9 cellular contexts compared by ENCODE assay signal in the genomic region with DNA sequence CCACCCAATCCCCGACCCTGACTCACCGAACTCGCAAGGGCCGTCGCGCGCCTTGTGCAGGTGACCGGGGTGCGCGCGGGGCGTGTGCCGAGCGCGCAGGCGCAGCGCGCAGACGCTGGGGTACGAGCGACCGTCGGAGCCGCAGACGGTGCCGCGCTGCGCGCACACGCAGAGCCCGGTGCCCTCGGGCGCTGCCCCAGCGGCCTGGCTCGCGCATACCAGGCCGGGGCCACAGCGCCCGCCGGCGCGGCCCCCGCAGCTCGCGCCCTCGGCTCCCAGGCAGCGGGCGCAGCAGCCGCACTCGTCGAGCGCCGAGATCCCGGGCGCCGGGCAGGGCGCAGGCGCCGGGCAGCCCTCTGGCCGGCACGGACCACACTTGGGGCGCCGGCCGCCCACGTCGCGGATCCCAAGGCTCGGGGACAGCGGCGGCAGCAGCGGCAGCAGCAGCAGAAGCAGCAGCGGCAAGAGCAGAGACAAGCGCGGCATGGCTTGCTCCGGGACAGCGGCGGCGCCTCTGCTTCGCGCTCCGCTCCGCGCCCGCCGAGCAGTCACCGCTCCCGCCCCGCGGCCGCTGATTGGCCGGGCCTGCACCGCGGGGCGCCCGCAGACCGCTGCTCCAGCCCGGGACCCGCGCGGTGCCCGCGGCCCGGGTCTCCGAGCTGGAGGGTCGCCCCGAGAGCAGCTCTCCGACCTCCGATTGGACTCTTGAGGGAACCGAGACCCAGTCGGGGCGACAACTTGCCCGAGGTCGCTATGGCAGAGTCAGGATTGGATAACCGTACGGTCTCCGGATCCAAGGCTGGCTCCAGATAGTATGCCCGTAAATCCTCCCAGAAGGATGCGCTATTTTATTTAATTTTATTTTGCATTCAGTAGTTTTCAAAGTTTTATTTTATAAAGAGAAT.
A peak's percentile ranks its signal among the peaks of the same experiment; 100 is the strongest.
DNase-seq lines count a peak whose midpoint lies in the region; ATAC-seq, FAIRE-seq and TF ChIP-seq lines count a peak whose summit lies in the region.
"Had no signal": no experiment of that assay in that cellular context is flagged by ENCODE, and none has a peak within 500 bp of the region (broad histone marks: within the 10 kb centered on the region; RNA-seq: fewer than 3 reads in every experiment).

A gene with protein sequence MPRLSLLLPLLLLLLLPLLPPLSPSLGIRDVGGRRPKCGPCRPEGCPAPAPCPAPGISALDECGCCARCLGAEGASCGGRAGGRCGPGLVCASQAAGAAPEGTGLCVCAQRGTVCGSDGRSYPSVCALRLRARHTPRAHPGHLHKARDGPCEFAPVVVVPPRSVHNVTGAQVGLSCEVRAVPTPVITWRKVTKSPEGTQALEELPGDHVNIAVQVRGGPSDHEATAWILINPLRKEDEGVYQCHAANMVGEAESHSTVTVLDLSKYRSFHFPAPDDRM (minus strand): TSS at position 516 of the 905 bp plus-strand sequence. CDS start 30 bp downstream, at position 486.

- POLR2A ChIA-PET in AG04449 (lab: Yijun Ruan, JAX): no interaction called here

- ATAC-seq in GM18511 (IDR thresholded peaks at IDR 0.05; ENCODE audit: unreplicated experiment): peak; percentile 62
- ATAC-seq in HG02571 (IDR thresholded peaks at IDR 0.05; ENCODE audit: unreplicated experiment): no peak

- CTCF ChIA-PET in AG04449 (lab: Yijun Ruan, JAX): interaction anchor here (0.9 kb wide), 1 partner anchor 10 kb away, joined by 4 read pairs; no protein-coding TSS in a partner anchor

- H3K4me1 ChIP-seq in endocrine pancreas (ENCODE audit: control insufficient read depth, insufficient read depth, low read length): peaks cover 6% of the 10 kb centered on the region
- H3K4me1 ChIP-seq in mucosa of rectum (ENCODE audit: control insufficient read depth in 2 of 2, insufficient read depth in 2 of 2, low read length in 2 of 2): peaks cover 0 to 4% of the 10 kb centered on the region in 2 donors

- H3K36me3 ChIP-seq in endocrine pancreas (ENCODE audit: control insufficient read depth, insufficient read depth, low read length) (no peaks in the 10 kb centered on the region), mucosa of rectum (ENCODE audit: control insufficient read depth in 2 of 2, insufficient read depth in 2 of 2, low read length in 2 of 2) (no peaks in the 10 kb centered on the region)

- H3K9ac ChIP-seq in endocrine pancreas (ENCODE audit: control insufficient read depth, insufficient read depth, low read length): peak within 1 kb of the TSS; percentile 73
- no peak within 1 kb of the TSS for H3K9ac ChIP-seq in mucosa of rectum (ENCODE audit: low read depth in 1 of 2, low read length in 2 of 2)

- H3K27me3 ChIP-seq in endocrine pancreas (ENCODE audit: control insufficient read depth, insufficient read depth, low read length) (no peaks in the 10 kb centered on the region), mucosa of rectum (ENCODE audit: control insufficient read depth in 2 of 2, insufficient read depth in 2 of 2, low read length in 2 of 2) (peaks cover 24 to 28% of the 10 kb centered on the region in 2 donors)

- DNase-seq in AG04449 (ENCODE audit: low read depth, low spot score) (no peak), NCI-H446 treated with DMSO at 0.1 percent for 48 hours (lab: John Stamatoyannopoulos, UW) (peak; percentile 22), HTR-8/SVneo (ENCODE audit: insufficient read length, low spot score) (no peak), amniotic stem cell (lab: John Stamatoyannopoulos, UW) (no peak)

- H3K27ac ChIP-seq in mucosa of rectum (ENCODE audit: low read depth in 2 of 2, low read length in 2 of 2): no peak within 1 kb of the TSS

- H3K4me3 ChIP-seq in AG04449 (ENCODE audit: low read depth, low read length): peak within 1 kb of the TSS; percentile 41
- peak within 1 kb of the TSS; percentile 54 for H3K4me3 ChIP-seq in endocrine pancreas (ENCODE audit: control insufficient read depth, insufficient read depth, low read length)
- peak within 1 kb of the TSS; percentile 31 to 34 for H3K4me3 ChIP-seq in mucosa of rectum (ENCODE audit: low read length in 2 of 2)

- FAIRE-seq in HTR-8/SVneo (lab: Jason Lieb, UNC): no peak
- FAIRE-seq: GM18507 had no signal

- H3K9me3 ChIP-seq in endocrine pancreas (ENCODE audit: control insufficient read depth, low read length) (no peaks in the 10 kb centered on the region), mucosa of rectum (ENCODE audit: control insufficient read depth in 2 of 2, low read length in 2 of 2) (no peaks in the 10 kb centered on the region)

- no peak for TF ChIP-seq CTCF in AG04449 (IDR thresholded peaks at IDR 0.05; ENCODE audit: insufficient read depth, low read length, missing control alignments)
